ENCODE assay signal across 13 cellular contexts in genomic region chrX:16160729-16161128, GRCh38. TPM values are rescaled to one million over a fixed set of nuclear protein-coding genes. Genes with fewer than 3 reads are reported as not detected.
DNase-seq lines count a peak whose midpoint lies in the region; ATAC-seq, FAIRE-seq and TF ChIP-seq lines count a peak whose summit lies in the region.
"Had no signal": no experiment of that assay in that cellular context is flagged by ENCODE, and none has a peak within 500 bp of the region (broad histone marks: within the 10 kb centered on the region; RNA-seq: fewer than 3 reads in every experiment).

No MANE protein-coding gene starts in this region.

- no peaks in the 10 kb centered on the region for H3K9me3 ChIP-seq in tibial nerve
- H3K9me3 ChIP-seq: upper lobe of right lung had no signal

- no peaks in the 10 kb centered on the region for H3K9me3 Mint-ChIP-seq in HFFc6
- no peaks in the 10 kb centered on the region for H3K9me3 Mint-ChIP-seq in activated T-cell treated with anti-CD3 and anti-CD28 coated beads, Interleukin-2, amount 50 U/mL, for 72 hours

- in situ Hi-C loops in ACHN (cut with HindIII; ENCODE audit: low pct_ligation_motif_present, low pct_unique_long_range_greater_than_20kb, low sequenced_read_pairs) = no loop called here

- DNase-seq in ACHN = peak; percentile 89
- peak; percentile 78 for DNase-seq in HFFc6
- peak; percentile 63 for DNase-seq in amniotic epithelial cell (ENCODE audit: low read depth)
- DNase-seq in glomerular endothelial cell (ENCODE audit: extremely low read depth, low read depth, low spot score) = peak; percentile 9
- no peak for DNase-seq in activated T-cell treated with anti-CD3 and anti-CD28 coated beads, Interleukin-2, amount 50 U/mL, for 72 hours
- DNase-seq in mesenteric fat pad (ENCODE audit: low spot score) = no peak
- DNase-seq in GM12892 (ENCODE audit: insufficient read length) = no peak
- no peak for DNase-seq in tibial nerve (ENCODE audit: low spot score in 2 of 2)
- DNase-seq: NCI-H2171 treated with DMSO at 0.1 percent for 48 hours, upper lobe of right lung had no signal

- no peaks in the 10 kb centered on the region for H3K4me1 ChIP-seq in tibial nerve
- H3K4me1 ChIP-seq: upper lobe of right lung had no signal

- no peaks in the 10 kb centered on the region for H3K27me3 Mint-ChIP-seq in HFFc6 (ENCODE audit: insufficient read depth)
- peaks cover 54% of the 10 kb centered on the region for H3K27me3 Mint-ChIP-seq in activated T-cell treated with anti-CD3 and anti-CD28 coated beads, Interleukin-2, amount 50 U/mL, for 72 hours (ENCODE audit: low read depth)

- 63 to 65% methylated on average over 3 of the region's 3 CpGs for WGBS in tibial nerve, 2 donors

- no peaks in the 10 kb centered on the region for H3K36me3 ChIP-seq in tibial nerve
- H3K36me3 ChIP-seq: upper lobe of right lung had no signal

- no peaks in the 10 kb centered on the region for H3K27me3 ChIP-seq in tibial nerve
- H3K27me3 ChIP-seq: upper lobe of right lung had no signal

- H3K27ac Mint-ChIP-seq in HFFc6 = peak overlapping the region; percentile 85
- H3K27ac Mint-ChIP-seq in activated T-cell treated with anti-CD3 and anti-CD28 coated beads, Interleukin-2, amount 50 U/mL, for 72 hours = no peak overlapping the region
- H3K27ac Mint-ChIP-seq: activated naive CD8-positive, alpha-beta T cell; CD14-positive monocyte had no signal

- FAIRE-seq in GM12892 (lab: Jason Lieb, UNC) = no peak

- no peaks in the 10 kb centered on the region for H3K36me3 Mint-ChIP-seq in HFFc6 (ENCODE audit: low read depth)
- no peaks in the 10 kb centered on the region for H3K36me3 Mint-ChIP-seq in activated T-cell treated with anti-CD3 and anti-CD28 coated beads, Interleukin-2, amount 50 U/mL, for 72 hours (ENCODE audit: insufficient read depth in 2 of 2)
- H3K36me3 Mint-ChIP-seq: activated naive CD8-positive, alpha-beta T cell; CD14-positive monocyte had no signal

- TF ChIP-seq POLR2A in GM12892 (IDR thresholded peaks at IDR 0.05; ENCODE audit: low read depth, low read length) (no peak), tibial nerve (IDR thresholded peaks at IDR 0.05) (no peak)

- H3K4me3 ChIP-seq in tibial nerve = no peak overlapping the region
- H3K4me3 ChIP-seq: lung, upper lobe of right lung had no signal

- peak overlapping the region; percentile 71 for H3K4me3 Mint-ChIP-seq in HFFc6
- no peak overlapping the region for H3K4me3 Mint-ChIP-seq in activated T-cell treated with anti-CD3 and anti-CD28 coated beads, Interleukin-2, amount 50 U/mL, for 72 hours
- H3K4me3 Mint-ChIP-seq: activated naive CD8-positive, alpha-beta T cell; CD14-positive monocyte had no signal

- peaks cover 25% of the 10 kb centered on the region for H3K4me1 Mint-ChIP-seq in HFFc6 (ENCODE audit: low read depth)
- H3K4me1 Mint-ChIP-seq in activated T-cell treated with anti-CD3 and anti-CD28 coated beads, Interleukin-2, amount 50 U/mL, for 72 hours (ENCODE audit: low read depth) = no peaks in the 10 kb centered on the region
- H3K4me1 Mint-ChIP-seq: CD14-positive monocyte had no signal

- TF ChIP-seq EP300 in tibial nerve (IDR thresholded peaks at IDR 0.05) = no peak

- TF ChIP-seq CTCF in HFFc6 (IDR thresholded peaks at IDR 0.05) (no peak), tibial nerve (IDR thresholded peaks at IDR 0.05) (no peak)

- no peak for ATAC-seq in activated T-cell treated with anti-CD3 and anti-CD28 coated beads, Interleukin-2, amount 50 U/mL, for 72 hours (replicated peaks in 1 of 2)
- ATAC-seq: upper lobe of right lung had no signal

- no peak overlapping the region for H3K27ac ChIP-seq in tibial nerve
- H3K27ac ChIP-seq: upper lobe of right lung had no signal

RNA-seq across cellular contexts. Expression of gene MAGEB17, which starts 6.6 kb away (rescaled TPM):
- not detected for total RNA-seq in HFFc6 (2021; fragmentation: NEBNext Ultra II Directional; extraction: Animal tissue kit (Norgen Biotek cat#: 25700))
- total RNA-seq in glomerular endothelial cell = 0.18 TPM in 1 of 2 replicates, not detected in the other
- not detected for total RNA-seq in activated T-cell treated with anti-CD3 and anti-CD28 coated beads, Interleukin-2, amount 50 U/mL, for 72 hours
- total RNA-seq in mesenteric fat pad = not detected
- not detected for polyA plus RNA-seq in GM12892 (2012; ENCODE audit: missing spikeins)
- total RNA-seq in tibial nerve = not detected
- total RNA-seq: lung, upper lobe of right lung had no signal
- polyA plus RNA-seq: CD14-positive monocyte had no signal

RNA-seq across cellular contexts. Expression of gene GRPR, which starts 37.4 kb away (rescaled TPM):
- under 1 TPM in 5 of 6 experiments, not detected in 1; 0.11 to 0.28 (median 0.23) TPM for total RNA-seq in HFFc6 (2021; fragmentation: NEBNext Ultra II Directional; extraction: Animal tissue kit (Norgen Biotek cat#: 25700))
- total RNA-seq in glomerular endothelial cell (0.23 TPM in 1 of 2 replicates, not detected in the other), mesenteric fat pad (not detected), tibial nerve (not detected)
- total RNA-seq in activated T-cell treated with anti-CD3 and anti-CD28 coated beads, Interleukin-2, amount 50 U/mL, for 72 hours = under 1 TPM in 1 of 2 donors, not detected in 1; 0.23 TPM
- polyA plus RNA-seq in GM12892 (2012; ENCODE audit: missing spikeins) = not detected
- total RNA-seq: upper lobe of right lung had no signal

Comparison
In these comparisons a context has a peak if more than half of its experiments do, and no peak if none do; other contexts are left out.
1. DNase-seq: peak in ACHN (single experiment), HFFc6 (single experiment), amniotic epithelial cell (single experiment) and glomerular endothelial cell (single experiment); none in activated T-cell treated with anti-CD3 and anti-CD28 coated beads, Interleukin-2, amount 50 U/mL, for 72 hours (0 of 2), mesenteric fat pad (single experiment), GM12892 (single experiment) and tibial nerve (0 of 2).